In genomic region chr15:59764775-59765174, GRCh38 we compare ENCODE assay signal across 21 cellular contexts.
DNase-seq lines count a peak whose midpoint lies in the region; ATAC-seq and TF ChIP-seq lines count a peak whose summit lies in the region.
"Had no signal": no experiment of that assay in that cellular context is flagged by ENCODE, and none has a peak within 500 bp of the region (broad histone marks: within the 10 kb centered on the region; RNA-seq: fewer than 3 reads in every experiment).

No MANE protein-coding gene starts in this region.

- no peaks in the 10 kb centered on the region for H3K27me3 ChIP-seq in osteoblast (ENCODE audit: insufficient read depth, low read length)
- H3K27me3 ChIP-seq in tibial nerve, result peaks cover 0 to 11% of the 10 kb centered on the region in 2 donors
- H3K27me3 ChIP-seq: vagina had no signal

- no peak for DNase-seq in GM13977 (ENCODE audit: low spot score)
- peak; percentile 49 for DNase-seq in NCI-H69 (lab: John Stamatoyannopoulos, UW)
- peak; percentile 2 for DNase-seq in dermis blood vessel endothelial cell
- no peak for DNase-seq in osteoblast (ENCODE audit: insufficient read length, low spot score, missing footprints)
- no peak for DNase-seq in tibial nerve (ENCODE audit: low spot score in 2 of 2)
- no peak for DNase-seq in OCI-M2 (lab: John Stamatoyannopoulos, UW; ENCODE audit: unreplicated experiment)
- DNase-seq: activated CD4-positive, alpha-beta T cell treated with anti-CD3 and anti-CD28 coated beads for 4 hours; adrenal gland; Calu3; esophagus squamous epithelium; mammary epithelial cell; MG63; naive B cell; NCI-H187 treated with DMSO at 0.1 percent for 48 hours; NCI-H510A; posterior cingulate gyrus; stimulated activated CD4-positive, alpha-beta T cell treated with anti-CD3 and anti-CD28 coated beads, Interleukin-4, amount 100 ng/mL, for 1 hour had no signal

- TF ChIP-seq POLR2A in tibial nerve (IDR thresholded peaks at IDR 0.05), result no peak

- H3K9me3 ChIP-seq in osteoblast (ENCODE audit: low read depth, low read length) (no peaks in the 10 kb centered on the region), tibial nerve (no peaks in the 10 kb centered on the region)
- H3K9me3 ChIP-seq: esophagus squamous epithelium, vagina had no signal

- 54 to 55% methylated on average over 2 of the region's 2 CpGs for WGBS in tibial nerve, 2 donors

- H3K4me1 ChIP-seq in osteoblast (ENCODE audit: insufficient read depth, low read length), result no peaks in the 10 kb centered on the region
- H3K4me1 ChIP-seq in tibial nerve, result no peaks in the 10 kb centered on the region
- H3K4me1 ChIP-seq: adrenal gland, esophagus squamous epithelium, vagina had no signal

- H2AFZ ChIP-seq in osteoblast (ENCODE audit: low read length), result no peak overlapping the region

- H4K20me1 ChIP-seq in osteoblast (ENCODE audit: insufficient read depth, low read length), result no peaks in the 10 kb centered on the region

- no peak overlapping the region for H3K27ac ChIP-seq in osteoblast (ENCODE audit: low read depth, low read length)
- H3K27ac ChIP-seq in tibial nerve, result no peak overlapping the region
- H3K27ac ChIP-seq: adrenal gland, esophagus squamous epithelium, skin epidermis, vagina had no signal

- H3K36me3 ChIP-seq in osteoblast (ENCODE audit: insufficient read depth, low read length) (no peaks in the 10 kb centered on the region), tibial nerve (no peaks in the 10 kb centered on the region)
- H3K36me3 ChIP-seq: adrenal gland, esophagus squamous epithelium, MG63, vagina had no signal

- no peak for TF ChIP-seq EP300 in tibial nerve (IDR thresholded peaks at IDR 0.05)

- H3K4me2 ChIP-seq in osteoblast (ENCODE audit: insufficient read depth, low read length), result no peak overlapping the region

- in situ Hi-C loops in GM13977 (cut with MboI; ENCODE audit: low pct_unique_long_range_greater_than_20kb, low sequenced_read_pairs, unreplicated experiment), result no loop called here

- ATAC-seq in HG03280 (IDR thresholded peaks at IDR 0.05; ENCODE audit: unreplicated experiment), result no peak
- ATAC-seq: Panc1 had no signal

- peak; percentile 27 for TF ChIP-seq CTCF in GM13977 (IDR thresholded peaks at IDR 0.05; ENCODE audit: extremely low read depth, insufficient read depth, missing control alignments)
- TF ChIP-seq CTCF in osteoblast (IDR thresholded peaks at IDR 0.05; ENCODE audit: extremely low read depth, low read depth, low read length), result peak; percentile 16
- no peak for TF ChIP-seq CTCF in tibial nerve (IDR thresholded peaks at IDR 0.05)

- H3K4me3 ChIP-seq in osteoblast (ENCODE audit: insufficient read depth, low read length), result no peak overlapping the region
- H3K4me3 ChIP-seq in tibial nerve, result no peak overlapping the region
- H3K4me3 ChIP-seq: adrenal gland, esophagus squamous epithelium, MG63, skin epidermis, vagina had no signal

- no peaks in the 10 kb centered on the region for H3K79me2 ChIP-seq in osteoblast (ENCODE audit: insufficient read depth, low read length)

Comparison
In these comparisons a context has a peak if more than half of its experiments do, and no peak if none do; other contexts are left out.
1. DNase-seq: peak in NCI-H69 (single experiment) and dermis blood vessel endothelial cell (single experiment); none in GM13977 (single experiment), osteoblast (single experiment), tibial nerve (0 of 2) and OCI-M2 (single experiment).
2. CTCF ChIP-seq: peak in GM13977 (single experiment) and osteoblast (single experiment); none in tibial nerve (0 of 5).